2 cellular contexts compared by ENCODE assay signal in the genomic region with DNA sequence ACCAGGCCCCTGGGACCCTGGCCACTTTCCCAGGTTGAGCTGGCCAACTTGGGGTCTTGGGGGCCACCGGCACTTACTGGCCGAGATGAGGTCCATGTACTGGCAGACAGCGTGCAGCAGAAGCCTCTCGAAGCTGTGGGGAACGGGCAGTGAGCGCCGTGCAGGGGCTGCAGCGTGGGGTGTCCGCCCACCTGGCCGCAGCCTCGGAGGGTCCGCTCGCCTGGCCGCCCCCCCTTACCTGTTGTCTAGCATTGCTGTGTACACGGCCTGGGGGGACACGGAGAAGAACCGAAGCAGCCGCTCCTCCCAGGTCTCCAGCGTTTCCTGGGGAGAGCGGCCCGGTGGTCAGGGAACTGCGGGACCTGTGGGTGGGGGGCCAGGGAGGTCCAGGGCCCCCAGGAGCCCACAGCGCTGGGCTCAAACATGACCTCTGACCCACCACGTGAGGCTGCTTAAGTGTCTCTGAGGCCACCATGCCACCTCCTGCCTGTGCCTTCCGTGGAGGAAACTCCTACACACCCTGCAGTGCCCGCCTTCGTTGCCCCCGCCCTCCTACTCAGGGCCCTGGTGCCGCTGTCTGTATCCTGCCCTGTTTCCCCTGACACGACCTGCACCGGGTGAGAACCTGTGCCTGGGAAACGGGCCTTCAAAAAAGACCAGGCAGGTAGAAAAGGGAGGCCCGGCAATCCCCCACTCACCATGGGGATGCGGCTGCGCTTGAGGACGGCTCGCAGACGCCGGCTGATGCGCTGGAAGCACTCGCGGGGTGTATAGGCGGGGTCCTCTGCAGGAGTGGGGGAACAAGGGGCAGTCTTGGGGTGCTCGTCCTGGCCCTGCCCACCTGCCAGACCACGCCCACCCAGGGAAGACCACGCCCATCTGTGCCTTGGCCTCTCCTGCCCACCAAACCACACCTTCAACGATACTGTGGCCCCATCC.
TF ChIP-seq lines count a peak whose summit lies in the region.

No MANE protein-coding gene starts in this region.

TF ChIP-seq in GM23338, 12 proteins besides CTCF, POLR2A, EP300 and RAD21 (continued from another document):
- TF ChIP-seq, protein P1, sequence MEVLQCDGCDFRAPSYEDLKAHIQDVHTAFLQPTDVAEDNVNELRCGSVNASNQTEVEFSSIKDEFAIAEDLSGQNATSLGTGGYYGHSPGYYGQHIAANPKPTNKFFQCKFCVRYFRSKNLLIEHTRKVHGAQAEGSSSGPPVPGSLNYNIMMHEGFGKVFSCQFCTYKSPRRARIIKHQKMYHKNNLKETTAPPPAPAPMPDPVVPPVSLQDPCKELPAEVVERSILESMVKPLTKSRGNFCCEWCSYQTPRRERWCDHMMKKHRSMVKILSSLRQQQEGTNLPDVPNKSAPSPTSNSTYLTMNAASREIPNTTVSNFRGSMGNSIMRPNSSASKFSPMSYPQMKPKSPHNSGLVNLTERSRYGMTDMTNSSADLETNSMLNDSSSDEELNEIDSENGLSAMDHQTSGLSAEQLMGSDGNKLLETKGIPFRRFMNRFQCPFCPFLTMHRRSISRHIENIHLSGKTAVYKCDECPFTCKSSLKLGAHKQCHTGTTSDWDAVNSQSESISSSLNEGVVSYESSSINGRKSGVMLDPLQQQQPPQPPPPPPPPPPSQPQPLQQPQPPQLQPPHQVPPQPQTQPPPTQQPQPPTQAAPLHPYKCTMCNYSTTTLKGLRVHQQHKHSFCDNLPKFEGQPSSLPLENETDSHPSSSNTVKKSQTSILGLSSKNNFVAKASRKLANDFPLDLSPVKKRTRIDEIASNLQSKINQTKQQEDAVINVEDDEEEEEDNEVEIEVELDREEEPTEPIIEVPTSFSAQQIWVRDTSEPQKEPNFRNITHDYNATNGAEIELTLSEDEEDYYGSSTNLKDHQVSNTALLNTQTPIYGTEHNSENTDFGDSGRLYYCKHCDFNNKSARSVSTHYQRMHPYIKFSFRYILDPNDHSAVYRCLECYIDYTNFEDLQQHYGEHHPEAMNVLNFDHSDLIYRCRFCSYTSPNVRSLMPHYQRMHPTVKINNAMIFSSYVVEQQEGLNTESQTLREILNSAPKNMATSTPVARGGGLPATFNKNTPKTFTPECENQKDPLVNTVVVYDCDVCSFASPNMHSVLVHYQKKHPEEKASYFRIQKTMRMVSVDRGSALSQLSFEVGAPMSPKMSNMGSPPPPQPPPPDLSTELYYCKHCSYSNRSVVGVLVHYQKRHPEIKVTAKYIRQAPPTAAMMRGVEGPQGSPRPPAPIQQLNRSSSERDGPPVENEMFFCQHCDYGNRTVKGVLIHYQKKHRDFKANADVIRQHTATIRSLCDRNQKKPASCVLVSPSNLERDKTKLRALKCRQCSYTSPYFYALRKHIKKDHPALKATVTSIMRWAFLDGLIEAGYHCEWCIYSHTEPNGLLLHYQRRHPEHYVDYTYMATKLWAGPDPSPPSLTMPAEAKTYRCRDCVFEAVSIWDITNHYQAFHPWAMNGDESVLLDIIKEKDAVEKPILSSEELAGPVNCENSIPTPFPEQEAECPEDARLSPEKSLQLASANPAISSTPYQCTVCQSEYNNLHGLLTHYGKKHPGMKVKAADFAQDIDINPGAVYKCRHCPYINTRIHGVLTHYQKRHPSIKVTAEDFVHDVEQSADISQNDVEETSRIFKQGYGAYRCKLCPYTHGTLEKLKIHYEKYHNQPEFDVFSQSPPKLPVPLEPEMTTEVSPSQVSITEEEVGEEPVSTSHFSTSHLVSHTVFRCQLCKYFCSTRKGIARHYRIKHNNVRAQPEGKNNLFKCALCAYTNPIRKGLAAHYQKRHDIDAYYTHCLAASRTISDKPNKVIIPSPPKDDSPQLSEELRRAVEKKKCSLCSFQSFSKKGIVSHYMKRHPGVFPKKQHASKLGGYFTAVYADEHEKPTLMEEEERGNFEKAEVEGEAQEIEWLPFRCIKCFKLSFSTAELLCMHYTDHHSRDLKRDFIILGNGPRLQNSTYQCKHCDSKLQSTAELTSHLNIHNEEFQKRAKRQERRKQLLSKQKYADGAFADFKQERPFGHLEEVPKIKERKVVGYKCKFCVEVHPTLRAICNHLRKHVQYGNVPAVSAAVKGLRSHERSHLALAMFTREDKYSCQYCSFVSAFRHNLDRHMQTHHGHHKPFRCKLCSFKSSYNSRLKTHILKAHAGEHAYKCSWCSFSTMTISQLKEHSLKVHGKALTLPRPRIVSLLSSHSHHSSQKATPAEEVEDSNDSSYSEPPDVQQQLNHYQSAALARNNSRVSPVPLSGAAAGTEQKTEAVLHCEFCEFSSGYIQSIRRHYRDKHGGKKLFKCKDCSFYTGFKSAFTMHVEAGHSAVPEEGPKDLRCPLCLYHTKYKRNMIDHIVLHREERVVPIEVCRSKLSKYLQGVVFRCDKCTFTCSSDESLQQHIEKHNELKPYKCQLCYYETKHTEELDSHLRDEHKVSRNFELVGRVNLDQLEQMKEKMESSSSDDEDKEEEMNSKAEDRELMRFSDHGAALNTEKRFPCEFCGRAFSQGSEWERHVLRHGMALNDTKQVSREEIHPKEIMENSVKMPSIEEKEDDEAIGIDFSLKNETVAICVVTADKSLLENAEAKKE (CRISPR knock-in tag; IDR thresholded peaks at IDR 0.05), result no peak
- no peak for TF ChIP-seq POLR2AphosphoS5 (IDR thresholded peaks at IDR 0.05; ENCODE audit: low read depth)
- TF ChIP-seq EZH2phosphoT487 (IDR thresholded peaks at IDR 0.05; ENCODE audit: unreplicated experiment), result no peak
- TF ChIP-seq, protein P2, sequence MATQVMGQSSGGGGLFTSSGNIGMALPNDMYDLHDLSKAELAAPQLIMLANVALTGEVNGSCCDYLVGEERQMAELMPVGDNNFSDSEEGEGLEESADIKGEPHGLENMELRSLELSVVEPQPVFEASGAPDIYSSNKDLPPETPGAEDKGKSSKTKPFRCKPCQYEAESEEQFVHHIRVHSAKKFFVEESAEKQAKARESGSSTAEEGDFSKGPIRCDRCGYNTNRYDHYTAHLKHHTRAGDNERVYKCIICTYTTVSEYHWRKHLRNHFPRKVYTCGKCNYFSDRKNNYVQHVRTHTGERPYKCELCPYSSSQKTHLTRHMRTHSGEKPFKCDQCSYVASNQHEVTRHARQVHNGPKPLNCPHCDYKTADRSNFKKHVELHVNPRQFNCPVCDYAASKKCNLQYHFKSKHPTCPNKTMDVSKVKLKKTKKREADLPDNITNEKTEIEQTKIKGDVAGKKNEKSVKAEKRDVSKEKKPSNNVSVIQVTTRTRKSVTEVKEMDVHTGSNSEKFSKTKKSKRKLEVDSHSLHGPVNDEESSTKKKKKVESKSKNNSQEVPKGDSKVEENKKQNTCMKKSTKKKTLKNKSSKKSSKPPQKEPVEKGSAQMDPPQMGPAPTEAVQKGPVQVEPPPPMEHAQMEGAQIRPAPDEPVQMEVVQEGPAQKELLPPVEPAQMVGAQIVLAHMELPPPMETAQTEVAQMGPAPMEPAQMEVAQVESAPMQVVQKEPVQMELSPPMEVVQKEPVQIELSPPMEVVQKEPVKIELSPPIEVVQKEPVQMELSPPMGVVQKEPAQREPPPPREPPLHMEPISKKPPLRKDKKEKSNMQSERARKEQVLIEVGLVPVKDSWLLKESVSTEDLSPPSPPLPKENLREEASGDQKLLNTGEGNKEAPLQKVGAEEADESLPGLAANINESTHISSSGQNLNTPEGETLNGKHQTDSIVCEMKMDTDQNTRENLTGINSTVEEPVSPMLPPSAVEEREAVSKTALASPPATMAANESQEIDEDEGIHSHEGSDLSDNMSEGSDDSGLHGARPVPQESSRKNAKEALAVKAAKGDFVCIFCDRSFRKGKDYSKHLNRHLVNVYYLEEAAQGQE (IDR thresholded peaks at IDR 0.05; ENCODE audit: unreplicated experiment), result no peak

TF ChIP-seq in WTC11, 78 proteins besides CTCF, POLR2A, EP300 and RAD21 (continued from another document):
- TF ChIP-seq, protein P3, sequence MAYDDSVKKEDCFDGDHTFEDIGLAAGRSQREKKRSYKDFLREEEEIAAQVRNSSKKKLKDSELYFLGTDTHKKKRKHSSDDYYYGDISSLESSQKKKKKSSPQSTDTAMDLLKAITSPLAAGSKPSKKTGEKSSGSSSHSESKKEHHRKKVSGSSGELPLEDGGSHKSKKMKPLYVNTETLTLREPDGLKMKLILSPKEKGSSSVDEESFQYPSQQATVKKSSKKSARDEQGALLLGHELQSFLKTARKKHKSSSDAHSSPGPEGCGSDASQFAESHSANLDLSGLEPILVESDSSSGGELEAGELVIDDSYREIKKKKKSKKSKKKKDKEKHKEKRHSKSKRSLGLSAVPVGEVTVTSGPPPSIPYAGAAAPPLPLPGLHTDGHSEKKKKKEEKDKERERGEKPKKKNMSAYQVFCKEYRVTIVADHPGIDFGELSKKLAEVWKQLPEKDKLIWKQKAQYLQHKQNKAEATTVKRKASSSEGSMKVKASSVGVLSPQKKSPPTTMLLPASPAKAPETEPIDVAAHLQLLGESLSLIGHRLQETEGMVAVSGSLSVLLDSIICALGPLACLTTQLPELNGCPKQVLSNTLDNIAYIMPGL (CRISPR knock-in tag; IDR thresholded peaks at IDR 0.05), result no peak
